ENCODE assay signal across 21 cellular contexts in the genomic region with DNA sequence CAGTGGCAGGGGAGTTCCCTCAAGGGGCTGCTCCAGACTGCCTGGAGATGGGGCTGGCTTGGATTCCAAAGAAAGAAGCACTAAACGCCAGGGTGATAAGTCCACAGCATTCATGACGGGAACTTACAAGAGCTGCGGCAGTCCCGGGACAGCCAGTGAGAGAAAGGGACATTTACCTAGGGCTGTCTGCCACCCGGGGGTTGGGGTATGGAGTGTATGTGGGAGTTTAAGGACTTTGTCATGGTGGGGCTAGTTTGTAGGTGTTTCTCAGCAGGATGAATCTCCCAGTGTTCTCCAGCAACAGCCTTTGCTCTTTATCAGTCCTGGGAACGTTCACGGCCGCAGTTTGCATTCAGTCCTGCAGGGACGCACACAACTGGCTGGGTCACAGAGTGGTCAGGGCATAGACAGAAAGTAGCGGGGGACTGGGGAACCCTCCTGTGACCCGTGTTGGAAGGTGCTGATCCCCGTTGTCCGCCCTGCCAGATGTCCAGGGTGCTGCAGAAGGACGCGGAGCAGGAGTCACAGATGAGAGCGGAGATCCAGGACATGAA.
"Had no signal": no experiment of that assay in that cellular context is flagged by ENCODE, and none has a peak within 500 bp of the region (broad histone marks: within the 10 kb centered on the region; RNA-seq: fewer than 3 reads in every experiment).

No MANE protein-coding gene starts in this region.

- H3K4me3 Mint-ChIP-seq: activated CD8-positive, alpha-beta T cell treated with anti-CD3 and anti-CD28 coated beads for 36 hours; activated T-cell treated with anti-CD3 and anti-CD28 coated beads, Interleukin-2, amount 50 U/mL, for 4 hours; stimulated activated naive B cell treated with anti-CD40 and anti-IgM and Interleukin-4, amounts not matched to agents 10 μg/mL and 1 μg/mL and 100 μg/mL, for 72 hours had no signal

- H3K4me3 ChIP-seq: adrenal gland, coronary artery, esophagus squamous epithelium, SK-N-MC, tibial nerve had no signal

- H3K27ac Mint-ChIP-seq: activated CD8-positive, alpha-beta T cell treated with anti-CD3 and anti-CD28 coated beads for 36 hours; stimulated activated naive B cell treated with anti-CD40 and anti-IgM and Interleukin-4, amounts not matched to agents 10 μg/mL and 1 μg/mL and 100 μg/mL, for 72 hours had no signal

- H3K27ac ChIP-seq: adrenal gland, coronary artery, esophagus squamous epithelium, foreskin keratinocyte, neutrophil, parathyroid adenoma, SK-N-MC, tibial nerve had no signal

- H3K9me3 ChIP-seq: adrenal gland, esophagus squamous epithelium, neutrophil, tibial nerve had no signal

- H3K27me3 Mint-ChIP-seq: activated CD8-positive, alpha-beta T cell treated with anti-CD3 and anti-CD28 coated beads for 36 hours; brain; central memory CD8-positive, alpha-beta T cell; stimulated activated naive B cell treated with anti-CD40 and anti-IgM and Interleukin-4, amounts not matched to agents 10 μg/mL and 1 μg/mL and 100 μg/mL, for 72 hours had no signal

- DNase-seq: activated CD4-positive, alpha-beta T cell treated with anti-CD3 and anti-CD28 coated beads for 4 hours; activated CD8-positive, alpha-beta T cell treated with anti-CD3 and anti-CD28 coated beads for 36 hours; activated effector memory CD4-positive, alpha-beta T cell treated with Interleukin-2 at 50 U/mL for 16 hours; activated naive CD4-positive, alpha-beta T cell treated with anti-CD3 and anti-CD28 coated beads, Interleukin-2, amount 50 U/mL, for 16 hours; activated T-cell treated with anti-CD3 and anti-CD28 coated beads, Interleukin-2, amount 50 U/mL, for 4 hours; esophagus squamous epithelium; foreskin keratinocyte; head of caudate nucleus; left cardiac atrium; stimulated activated CD4-positive, alpha-beta T cell treated with anti-CD3 and anti-CD28 coated beads, Interleukin-12 subunit alpha, Interleukin-12 subunit beta, amount 100 ng/mL, for 4 hours; stimulated activated naive B cell treated with anti-CD40 and anti-IgM and Interleukin-4, amounts not matched to agents 10 μg/mL and 1 μg/mL and 100 μg/mL, for 72 hours; T-helper 1 cell had no signal

- ATAC-seq: activated CD8-positive, alpha-beta T cell treated with anti-CD3 and anti-CD28 coated beads for 36 hours; activated T-cell treated with anti-CD3 and anti-CD28 coated beads, Interleukin-2, amount 50 U/mL, for 4 hours; foreskin keratinocyte; left cardiac atrium; stimulated activated naive B cell treated with anti-CD40 and anti-IgM and Interleukin-4, amounts not matched to agents 10 μg/mL and 1 μg/mL and 100 μg/mL, for 72 hours had no signal

- H3K9me3 Mint-ChIP-seq: activated CD8-positive, alpha-beta T cell treated with anti-CD3 and anti-CD28 coated beads for 36 hours; activated T-cell treated with anti-CD3 and anti-CD28 coated beads, Interleukin-2, amount 50 U/mL, for 4 hours; brain; central memory CD8-positive, alpha-beta T cell; stimulated activated naive B cell treated with anti-CD40 and anti-IgM and Interleukin-4, amounts not matched to agents 10 μg/mL and 1 μg/mL and 100 μg/mL, for 72 hours had no signal

- H3K9ac ChIP-seq: parathyroid adenoma had no signal

- H2AFZ ChIP-seq: parathyroid adenoma had no signal

- H3K27me3 ChIP-seq: adrenal gland, esophagus squamous epithelium, foreskin keratinocyte, neutrophil, tibial nerve had no signal

- FAIRE-seq: endothelial cell of umbilical vein had no signal
